ENCODE assay signal across 7 cellular contexts in the genomic region with DNA sequence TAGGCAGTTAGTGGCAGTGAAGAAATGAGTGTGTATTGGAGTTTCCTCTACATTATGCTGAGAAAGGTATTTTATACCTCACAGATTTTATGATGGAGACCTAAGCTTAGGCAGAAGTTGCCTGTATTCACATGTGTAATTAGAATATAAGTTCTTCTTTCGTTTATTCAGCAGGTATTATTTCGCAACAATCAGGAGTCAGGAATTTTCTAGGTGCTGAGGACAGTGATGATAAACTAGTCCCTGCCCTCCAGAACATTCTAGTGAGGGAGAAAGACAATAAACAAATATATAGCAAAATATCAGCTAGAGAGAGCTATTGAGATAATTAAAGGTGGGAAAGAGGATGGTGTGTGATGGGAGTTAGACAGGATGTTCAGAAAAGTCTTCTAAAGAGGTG.
"Had no signal": no experiment of that assay in that cellular context is flagged by ENCODE, and none has a peak within 500 bp of the region (broad histone marks: within the 10 kb centered on the region; RNA-seq: fewer than 3 reads in every experiment).

No MANE protein-coding gene starts in this region.

- H3K4me3 ChIP-seq: K562 had no signal

- DNase-seq: KBM-7, KG1 had no signal

- ATAC-seq: HepG2, K562 had no signal

- H3K4me2 ChIP-seq: KMS-11 had no signal

- H3K9ac ChIP-seq: KMS-11 had no signal

- FAIRE-seq: HepG2, HTR-8/SVneo, K562 had no signal

- H3K27ac ChIP-seq: HL-60, KMS-11 had no signal
